Comparison of ENCODE assay signal across 10 cellular contexts in the genomic region with DNA sequence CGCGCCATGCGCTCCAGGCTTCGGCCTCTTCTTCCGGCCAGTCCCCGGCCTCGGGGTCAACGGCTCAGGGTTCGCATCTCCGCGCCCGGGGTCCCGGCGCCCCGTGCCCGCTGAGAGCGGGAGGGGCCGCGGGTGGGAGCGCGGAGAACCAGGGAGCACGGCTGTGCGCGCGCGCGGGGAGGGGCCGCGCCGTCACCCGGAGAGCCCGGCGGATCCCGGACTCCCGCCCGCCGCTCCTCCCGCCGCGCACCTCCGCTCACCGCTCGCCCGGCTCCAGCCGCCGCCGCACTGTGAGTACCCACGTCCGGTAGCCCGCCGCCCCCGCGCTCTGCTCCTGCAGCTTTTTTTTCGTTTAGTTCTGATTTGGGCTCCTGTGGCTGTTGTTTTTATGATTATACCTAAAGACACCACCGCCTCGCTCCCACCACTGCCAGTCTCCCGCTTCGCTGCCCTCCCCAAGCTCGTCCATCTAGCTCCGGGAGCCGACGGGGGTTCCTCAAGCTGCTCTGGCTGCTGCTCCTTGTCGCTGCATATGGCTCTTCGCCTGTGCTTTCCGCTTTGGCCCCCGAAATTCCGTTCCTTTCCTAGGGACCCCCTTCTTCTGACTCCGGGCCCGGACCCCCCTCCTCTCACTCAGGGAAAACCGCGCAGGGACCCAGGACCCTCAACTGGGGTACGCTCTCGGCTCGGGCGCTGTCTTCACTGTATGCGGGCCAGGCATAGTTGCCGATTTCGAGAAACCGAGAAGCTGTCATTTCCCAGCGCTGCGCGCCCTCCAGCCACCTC. TPM values are rescaled to one million over a fixed set of nuclear protein-coding genes. Genes with fewer than 3 reads are reported as not detected.
A peak's percentile ranks its signal among the peaks of the same experiment; 100 is the strongest.
DNase-seq lines count a peak whose midpoint lies in the region; ATAC-seq and TF ChIP-seq lines count a peak whose summit lies in the region.
"Had no signal": no experiment of that assay in that cellular context is flagged by ENCODE, and none has a peak within 500 bp of the region (broad histone marks: within the 10 kb centered on the region; RNA-seq: fewer than 3 reads in every experiment).

No MANE protein-coding gene starts in this region.

- H3K4me1 ChIP-seq in PC-3 (ENCODE audit: insufficient read depth, low read length) = no peaks in the 10 kb centered on the region
- H3K4me1 ChIP-seq in esophagus (ENCODE audit: control insufficient read depth in 2 of 2, insufficient read depth in 2 of 2, low read length in 1 of 2) = peaks cover 30 to 35% of the 10 kb centered on the region in 2 donors
- H3K4me1 ChIP-seq in thoracic aorta (ENCODE audit: control insufficient read depth in 1 of 2, low read depth in 2 of 2) = peaks cover 15 to 45% of the 10 kb centered on the region in 2 donors

- H3K27ac ChIP-seq in PC-3 (ENCODE audit: low read length) (no peak overlapping the region), esophagus (ENCODE audit: low read depth in 2 of 2, low read length in 1 of 2) (no peak overlapping the region), thoracic aorta (no peak overlapping the region)

- no peaks in the 10 kb centered on the region for H4K20me1 ChIP-seq in PC-3 (ENCODE audit: low read length)

- H3K4me3 ChIP-seq in PC-3 (ENCODE audit: low read length) (no peak overlapping the region; the same call in 1 of the 2 replicates), esophagus (ENCODE audit: low read depth in 1 of 2, low read length in 2 of 2) (peak overlapping the region; percentile 25 to 47), thoracic aorta (peak overlapping the region; percentile 21)
- H3K4me3 ChIP-seq: mucosa of descending colon had no signal

- no peaks in the 10 kb centered on the region for H3K79me2 ChIP-seq in PC-3 (ENCODE audit: low read length)

- no TSS peak for BruUV-seq in PC-3 (replicated peaks; lab: Mats Ljungman, UMichigan)

- no peaks in the 10 kb centered on the region for H3K9me3 ChIP-seq in PC-3 (ENCODE audit: low read length)
- peaks cover 3 to 10% of the 10 kb centered on the region in 2 donors for H3K9me3 ChIP-seq in esophagus (ENCODE audit: control insufficient read depth in 2 of 2, insufficient read depth in 1 of 2, low read depth in 1 of 2, low read length in 1 of 2)
- no peaks in the 10 kb centered on the region for H3K9me3 ChIP-seq in thoracic aorta
- H3K9me3 ChIP-seq: mucosa of descending colon had no signal

- intact Hi-C loops in PC-3 (cut with micrococcal nuclease) = no loop called here

- H3K27ac Mint-ChIP-seq in activated naive CD4-positive, alpha-beta T cell treated with anti-CD3 and anti-CD28 coated beads, Interleukin-2, amount 50 U/mL, for 24 hours = no peak overlapping the region

- no peaks in the 10 kb centered on the region for H3K9me3 Mint-ChIP-seq in activated naive CD4-positive, alpha-beta T cell treated with anti-CD3 and anti-CD28 coated beads, Interleukin-2, amount 50 U/mL, for 24 hours

- peaks cover 41% of the 10 kb centered on the region for H3K27me3 ChIP-seq in PC-3 (ENCODE audit: low read length)
- H3K27me3 ChIP-seq in esophagus (ENCODE audit: control insufficient read depth in 1 of 2, insufficient read depth in 2 of 2, low read length in 2 of 2) = peaks cover 29 to 63% of the 10 kb centered on the region in 2 donors
- peaks cover 52% of the 10 kb centered on the region for H3K27me3 ChIP-seq in thoracic aorta (replicated peaks; ENCODE audit: insufficient read depth)

- DNase-seq in activated naive CD4-positive, alpha-beta T cell treated with anti-CD3 and anti-CD28 coated beads, Interleukin-2, amount 50 U/mL, for 16 hours = no peak
- DNase-seq in PC-3 = no peak
- no peak for DNase-seq in thoracic aorta (ENCODE audit: low spot score)
- DNase-seq in H4 (ENCODE audit: low spot score) = no peak
- DNase-seq in amniotic stem cell (lab: John Stamatoyannopoulos, UW) = no peak

- no peak overlapping the region for H3K9ac ChIP-seq in PC-3 (ENCODE audit: low read length)

- WGBS in esophagus, 2 donors = 3% methylated on average over 38 to 82 of the region's 82 CpGs

- no peak; the same call in 1 of the 2 replicates for ATAC-seq in PC-3
- ATAC-seq in thoracic aorta (ENCODE audit: insufficient number of reproducible peaks, low FRiP score, low read depth) = no peak
- ATAC-seq in GM19035 (IDR thresholded peaks at IDR 0.05; ENCODE audit: unreplicated experiment) = no peak

- H2AFZ ChIP-seq in PC-3 (ENCODE audit: low read length) = no peak overlapping the region

- H3K4me2 ChIP-seq in PC-3 (ENCODE audit: low read length) = peak overlapping the region; percentile 31; the same call in 1 of the 2 replicates

- H3K4me1 Mint-ChIP-seq in activated naive CD4-positive, alpha-beta T cell treated with anti-CD3 and anti-CD28 coated beads, Interleukin-2, amount 50 U/mL, for 24 hours = peaks cover 43% of the 10 kb centered on the region

- no peaks in the 10 kb centered on the region for H3K9me2 ChIP-seq in PC-3 (replicated peaks; ENCODE audit: low read length)

- TF ChIP-seq CTCF in PC-3 (conservative IDR thresholded peaks at IDR 0.05; ENCODE audit: low read depth, low read length) (no peak), thoracic aorta (IDR thresholded peaks at IDR 0.05) (no peak)

- no peaks in the 10 kb centered on the region for H3K36me3 ChIP-seq in PC-3 (ENCODE audit: low read depth, low read length)
- no peaks in the 10 kb centered on the region for H3K36me3 ChIP-seq in esophagus (ENCODE audit: control insufficient read depth in 2 of 2, insufficient read depth in 2 of 2, low read length in 1 of 2)
- H3K36me3 ChIP-seq in thoracic aorta = no peaks in the 10 kb centered on the region

- POLR2A ChIA-PET in PC-3 (lab: Charles Lee; ENCODE audit: unreplicated experiment) = no interaction called here

- H3F3A ChIP-seq in PC-3 (ENCODE audit: low read length, unreplicated experiment) = no peaks in the 10 kb centered on the region

- peaks cover 57% of the 10 kb centered on the region for H3K27me3 Mint-ChIP-seq in activated naive CD4-positive, alpha-beta T cell treated with anti-CD3 and anti-CD28 coated beads, Interleukin-2, amount 50 U/mL, for 24 hours

- CTCF ChIA-PET in PC-3 (lab: Charles Lee) = interaction anchor here (1.4 kb wide), 1 partner anchor 322 kb away, joined by 3 read pairs; no protein-coding TSS in a partner anchor

- peak overlapping the region; percentile 88 for H3K4me3 Mint-ChIP-seq in activated naive CD4-positive, alpha-beta T cell treated with anti-CD3 and anti-CD28 coated beads, Interleukin-2, amount 50 U/mL, for 24 hours

- peaks cover 1% of the 10 kb centered on the region for H3K36me3 Mint-ChIP-seq in activated naive CD4-positive, alpha-beta T cell treated with anti-CD3 and anti-CD28 coated beads, Interleukin-2, amount 50 U/mL, for 24 hours

RNA-seq across cellular contexts. Expression of gene SKOR1, which starts 1.7 kb away (rescaled TPM):
- total RNA-seq in PC-3 (2014; rRNA removed) (0.11 and 0.35 TPM in 2 replicates), thoracic aorta (1 to 10 TPM in 1 of 2 donors, under 1 TPM in 1; 0.78 to 3.5 TPM)
- polyA plus RNA-seq in esophagus = under 1 TPM; 0.12 to 0.16 TPM
- not detected in 2 replicates for total RNA-seq in H4 (2014; rRNA removed; shearing (Covaris generic))

RNA-seq across cellular contexts. Expression of gene RNU6-1, which starts 16.3 kb away (rescaled TPM):
- total RNA-seq in PC-3 (2014; rRNA removed) (not detected in 2 replicates), thoracic aorta (not detected)
- not detected for polyA plus RNA-seq in esophagus
- total RNA-seq in H4 (2014; rRNA removed; shearing (Covaris generic)) = not detected in 2 replicates
- total RNA-seq: mucosa of descending colon; T-helper 2 cell treated with Interferon-gamma antibody and Interleukin-4, amounts not matched to agents 100 ng/mL and 5 ng/mL, for 36 hours had no signal
